Comparison of ENCODE assay signal across 19 cellular contexts in genomic region chr18:8114480-8114879, GRCh38.
DNase-seq lines count a peak whose midpoint lies in the region; ATAC-seq, FAIRE-seq and TF ChIP-seq lines count a peak whose summit lies in the region.
"Had no signal": no experiment of that assay in that cellular context is flagged by ENCODE, and none has a peak within 500 bp of the region (broad histone marks: within the 10 kb centered on the region; RNA-seq: fewer than 3 reads in every experiment).

No MANE protein-coding gene starts in this region.

- no peak for TF ChIP-seq POLR2A in body of pancreas (IDR thresholded peaks at IDR 0.05)

- CTCF ChIA-PET in naive thymus-derived CD4-positive, alpha-beta T cell (lab: Charles Lee): interaction anchor here (0.7 kb wide), 1 partner anchor 11 kb away, joined by 3 read pairs; no protein-coding TSS in a partner anchor

- no peak overlapping the region for H3K4me3 Mint-ChIP-seq in activated T-cell treated with anti-CD3 and anti-CD28 coated beads, Interleukin-2, amount 50 U/mL, for 4 hours
- no peak overlapping the region for H3K4me3 Mint-ChIP-seq in naive thymus-derived CD4-positive, alpha-beta T cell
- H3K4me3 Mint-ChIP-seq: B cell; CD4-positive, alpha-beta memory T cell had no signal

- H3K27me3 Mint-ChIP-seq in activated T-cell treated with anti-CD3 and anti-CD28 coated beads, Interleukin-2, amount 50 U/mL, for 4 hours (ENCODE audit: low read depth): no peaks in the 10 kb centered on the region
- H3K27me3 Mint-ChIP-seq in naive thymus-derived CD4-positive, alpha-beta T cell: peaks cover 0 to 4% (median 0%) of the 10 kb centered on the region in 5 donors
- H3K27me3 Mint-ChIP-seq: B cell; CD4-positive, alpha-beta memory T cell had no signal

- intact Hi-C loops in body of pancreas (cut with DNase I): no loop called here
- intact Hi-C loops in pancreas (cut with DNase I): no loop called here
- intact Hi-C loops in naive thymus-derived CD4-positive, alpha-beta T cell (cut with micrococcal nuclease): no loop called here

- ATAC-seq in body of pancreas (peak; percentile 12), pancreas (peak in 3 of 4 donors; percentile 54 to 70 (median 55))
- ATAC-seq in activated T-cell treated with anti-CD3 and anti-CD28 coated beads, Interleukin-2, amount 50 U/mL, for 4 hours: no peak
- no peak for ATAC-seq in naive thymus-derived CD4-positive, alpha-beta T cell

- peaks cover 4% of the 10 kb centered on the region for H3K9me3 Mint-ChIP-seq in activated T-cell treated with anti-CD3 and anti-CD28 coated beads, Interleukin-2, amount 50 U/mL, for 4 hours
- H3K9me3 Mint-ChIP-seq in naive thymus-derived CD4-positive, alpha-beta T cell: peaks cover 0 to 5% (median 0%) of the 10 kb centered on the region in 11 donors

- peaks cover 8 to 16% (median 13%) of the 10 kb centered on the region in 10 experiments; a peak in 19 of 20 replicates for H3K4me1 ChIP-seq in BLaER1 treated with 17β-estradiol and CSF1 and Interleukin-3, amounts not matched to agents 10 nM and 100 nM
- peaks cover 6% of the 10 kb centered on the region for H3K4me1 ChIP-seq in body of pancreas
- peaks cover 0 to 14% (median 5%) of the 10 kb centered on the region in 3 donors for H3K4me1 ChIP-seq in pancreas
- H3K4me1 ChIP-seq in naive thymus-derived CD4-positive, alpha-beta T cell (ENCODE audit: control insufficient read depth in 2 of 2, insufficient read depth in 2 of 2, low read length in 2 of 2): no peaks in the 10 kb centered on the region

- H3K4me3 ChIP-seq in BLaER1 treated with 17β-estradiol and CSF1 and Interleukin-3, amounts not matched to agents 10 nM and 100 nM: no peak overlapping the region; a peak in 1 of 20 replicates
- H3K4me3 ChIP-seq in body of pancreas: no peak overlapping the region
- no peak overlapping the region for H3K4me3 ChIP-seq in pancreas
- H3K4me3 ChIP-seq in naive thymus-derived CD4-positive, alpha-beta T cell (ENCODE audit: low read length): no peak overlapping the region
- H3K4me3 ChIP-seq: GM23248 had no signal

- no peak overlapping the region for H3K27ac Mint-ChIP-seq in naive thymus-derived CD4-positive, alpha-beta T cell
- H3K27ac Mint-ChIP-seq: B cell; CD4-positive, alpha-beta memory T cell had no signal

- H3K4me1 Mint-ChIP-seq in activated T-cell treated with anti-CD3 and anti-CD28 coated beads, Interleukin-2, amount 50 U/mL, for 4 hours (ENCODE audit: low read depth): no peaks in the 10 kb centered on the region
- no peaks in the 10 kb centered on the region for H3K4me1 Mint-ChIP-seq in naive thymus-derived CD4-positive, alpha-beta T cell
- H3K4me1 Mint-ChIP-seq: B cell; CD4-positive, alpha-beta memory T cell had no signal

- no peaks in the 10 kb centered on the region for H3K36me3 ChIP-seq in BLaER1 treated with 17β-estradiol and CSF1 and Interleukin-3, amounts not matched to agents 10 nM and 100 nM
- H3K36me3 ChIP-seq in body of pancreas (replicated peaks in 1 of 2; ENCODE audit: insufficient read depth in 1 of 2, low read depth in 2 of 2) (no peaks in the 10 kb centered on the region), pancreas (no peaks in the 10 kb centered on the region)
- no peaks in the 10 kb centered on the region for H3K36me3 ChIP-seq in naive thymus-derived CD4-positive, alpha-beta T cell (ENCODE audit: control insufficient read depth in 2 of 3, insufficient read depth in 3 of 3, low read length in 3 of 3)

- POLR2A ChIA-PET in naive thymus-derived CD4-positive, alpha-beta T cell (lab: Charles Lee): no interaction called here

- H3K4me2 ChIP-seq in BLaER1 treated with 17β-estradiol and CSF1 and Interleukin-3, amounts not matched to agents 10 nM and 100 nM: peak overlapping the region; percentile 34 to 82 (median 57)

- TF ChIP-seq CTCF in body of pancreas (IDR thresholded peaks at IDR 0.05): no peak
- no peak for TF ChIP-seq CTCF in pancreas (IDR thresholded peaks at IDR 0.05)

- H3K36me3 Mint-ChIP-seq in activated T-cell treated with anti-CD3 and anti-CD28 coated beads, Interleukin-2, amount 50 U/mL, for 4 hours (ENCODE audit: insufficient read depth): no peaks in the 10 kb centered on the region
- peaks cover 0 to 10% (median 0%) of the 10 kb centered on the region in 5 donors for H3K36me3 Mint-ChIP-seq in naive thymus-derived CD4-positive, alpha-beta T cell

- no peak for DNase-seq in body of pancreas
- DNase-seq in pancreas: no peak
- no peak for DNase-seq in stimulated activated CD4-positive, alpha-beta T cell treated with anti-CD3 and anti-CD28 coated beads, Interleukin-4, amount 100 ng/mL, for 1 hour
- no peak for DNase-seq in activated T-cell treated with anti-CD3 and anti-CD28 coated beads, Interleukin-2, amount 50 U/mL, for 4 hours
- DNase-seq in naive thymus-derived CD4-positive, alpha-beta T cell: no peak
- DNase-seq: C1 segment of cervical spinal cord, Calu3, COR-L47, DMS53, DND-41, GM23248, H7, HCEC 1CT had no signal

- no peaks in the 10 kb centered on the region for H3K27me3 ChIP-seq in BLaER1 treated with 17β-estradiol and CSF1 and Interleukin-3, amounts not matched to agents 10 nM and 100 nM
- H3K27me3 ChIP-seq in body of pancreas (no peaks in the 10 kb centered on the region), pancreas (no peaks in the 10 kb centered on the region)
- H3K27me3 ChIP-seq in naive thymus-derived CD4-positive, alpha-beta T cell (ENCODE audit: control insufficient read depth in 2 of 2, insufficient read depth in 2 of 2, low read length in 2 of 2): no peaks in the 10 kb centered on the region

- H3K27ac ChIP-seq in BLaER1 treated with 17β-estradiol and CSF1 and Interleukin-3, amounts not matched to agents 10 nM and 100 nM: no peak overlapping the region
- no peak overlapping the region for H3K27ac ChIP-seq in body of pancreas
- no peak overlapping the region for H3K27ac ChIP-seq in pancreas
- H3K27ac ChIP-seq in naive thymus-derived CD4-positive, alpha-beta T cell (ENCODE audit: low read depth, low read length): no peak overlapping the region
- H3K27ac ChIP-seq: GM23248 had no signal

- no peak for FAIRE-seq in pancreas (lab: Jason Lieb, UNC)
- FAIRE-seq: G401.6, GM12892, H1 had no signal

- no peaks in the 10 kb centered on the region for H3K9me3 ChIP-seq in BLaER1 treated with 17β-estradiol and CSF1 and Interleukin-3, amounts not matched to agents 10 nM and 100 nM (replicated peaks in 1 of 11)
- H3K9me3 ChIP-seq in body of pancreas: no peaks in the 10 kb centered on the region
- no peaks in the 10 kb centered on the region for H3K9me3 ChIP-seq in pancreas
- H3K9me3 ChIP-seq in naive thymus-derived CD4-positive, alpha-beta T cell (ENCODE audit: control insufficient read depth in 2 of 3, low read length in 3 of 3): no peaks in the 10 kb centered on the region

- no peaks in the 10 kb centered on the region for H4K20me1 ChIP-seq in BLaER1 treated with 17β-estradiol and CSF1 and Interleukin-3, amounts not matched to agents 10 nM and 100 nM

- H3K9ac ChIP-seq in BLaER1 treated with 17β-estradiol and CSF1 and Interleukin-3, amounts not matched to agents 10 nM and 100 nM: no peak overlapping the region
- H3K9ac ChIP-seq: GM23248 had no signal

- 28 to 44% methylated on average over 2 of the region's 2 CpGs for WGBS in body of pancreas, 2 donors
- WGBS in pancreas, 2 donors: 27 to 33% methylated on average over 2 of the region's 2 CpGs

Comparison
In these comparisons a context has a peak if more than half of its experiments do, and no peak if none do; other contexts are left out.
1. ATAC-seq: peak in body of pancreas (single experiment) and pancreas (3 of 4); none in activated T-cell treated with anti-CD3 and anti-CD28 coated beads, Interleukin-2, amount 50 U/mL, for 4 hours (0 of 2) and naive thymus-derived CD4-positive, alpha-beta T cell (single experiment).